Comparison of ENCODE assay signal across 21 cellular contexts in genomic region chr2:158993721-158994587, GRCh38.
"Had no signal": no experiment of that assay in that cellular context is flagged by ENCODE, and none has a peak within 500 bp of the region (broad histone marks: within the 10 kb centered on the region; RNA-seq: fewer than 3 reads in every experiment).

No MANE protein-coding gene starts in this region.

- H3K9me3 Mint-ChIP-seq: activated naive CD4-positive, alpha-beta T cell treated with anti-CD3 and anti-CD28 coated beads, Interleukin-2, amount 10 ng/mL, durations not matched to agents 7 days and 5 days; activated T-helper 2 cell treated with anti-CD3 and anti-CD28 coated beads, Interferon-gamma antibody, Interleukin-2, Interleukin-4, amounts not matched to agents 10 μg/mL and 5 μg/mL and 100 μg/mL, durations not matched to agents 14 hours and 24 hours and 36 hours; nephron had no signal

- H3K27ac ChIP-seq: colonic mucosa, esophagus muscularis mucosa, foreskin keratinocyte, tibial nerve had no signal

- H3K36me3 ChIP-seq: colonic mucosa, esophagus muscularis mucosa, right atrium auricular region, tibial nerve had no signal

- ATAC-seq: foreskin keratinocyte had no signal

- H3K27ac Mint-ChIP-seq: activated naive CD4-positive, alpha-beta T cell treated with anti-CD3 and anti-CD28 coated beads, Interleukin-2, amount 10 ng/mL, durations not matched to agents 7 days and 5 days; activated T-helper 2 cell treated with anti-CD3 and anti-CD28 coated beads, Interferon-gamma antibody, Interleukin-2, Interleukin-4, amounts not matched to agents 10 μg/mL and 5 μg/mL and 100 μg/mL, durations not matched to agents 14 hours and 24 hours and 36 hours; nephron; progenitor cell of endocrine pancreas had no signal

- H3K27me3 Mint-ChIP-seq: progenitor cell of endocrine pancreas had no signal

- DNase-seq: activated CD4-positive, CD25-positive, alpha-beta regulatory T cell treated with anti-CD3 and anti-CD28 coated beads, Interleukin-2, amount 50 U/mL, for 72 hours; activated naive CD4-positive, alpha-beta T cell treated with anti-CD3 and anti-CD28 coated beads, Interleukin-2, amount 10 ng/mL, durations not matched to agents 7 days and 5 days; activated T-cell treated with anti-CD3 and anti-CD28 coated beads, Interleukin-2, amount 50 U/mL, for 1 hour; caudate nucleus; colonic mucosa; foreskin keratinocyte; glutamatergic neuron; kidney glomerular epithelial cell; occipital lobe; stimulated activated CD4-positive, alpha-beta T cell treated with anti-CD3 and anti-CD28 coated beads, Interleukin-4, amount 100 ng/mL, for 4 hours; stimulated activated CD8-positive, alpha-beta memory T cell treated with anti-CD3 and anti-CD28 coated beads, Interleukin-4, amount 100 ng/mL, for 48 hours; stimulated activated naive CD4-positive, alpha-beta T cell treated with Interleukin-2 at 50 U/mL for 16 hours; substantia nigra; T1000 had no signal

- H3K4me3 ChIP-seq: colonic mucosa, esophagus muscularis mucosa, right atrium auricular region, smooth muscle cell, tibial nerve had no signal

- H3K4me1 ChIP-seq: colonic mucosa had no signal

- H3K4me3 Mint-ChIP-seq: activated naive CD4-positive, alpha-beta T cell treated with anti-CD3 and anti-CD28 coated beads, Interleukin-2, amount 10 ng/mL, durations not matched to agents 7 days and 5 days; nephron had no signal

- H3K27me3 ChIP-seq: colonic mucosa, esophagus muscularis mucosa, foreskin keratinocyte, right atrium auricular region, tibial nerve had no signal

- H3K36me3 Mint-ChIP-seq: activated naive CD4-positive, alpha-beta T cell treated with anti-CD3 and anti-CD28 coated beads, Interleukin-2, amount 10 ng/mL, durations not matched to agents 7 days and 5 days had no signal

- H3K9me3 ChIP-seq: colonic mucosa, esophagus muscularis mucosa, right atrium auricular region, tibial nerve had no signal
